9 cellular contexts compared by ENCODE assay signal in the genomic region with DNA sequence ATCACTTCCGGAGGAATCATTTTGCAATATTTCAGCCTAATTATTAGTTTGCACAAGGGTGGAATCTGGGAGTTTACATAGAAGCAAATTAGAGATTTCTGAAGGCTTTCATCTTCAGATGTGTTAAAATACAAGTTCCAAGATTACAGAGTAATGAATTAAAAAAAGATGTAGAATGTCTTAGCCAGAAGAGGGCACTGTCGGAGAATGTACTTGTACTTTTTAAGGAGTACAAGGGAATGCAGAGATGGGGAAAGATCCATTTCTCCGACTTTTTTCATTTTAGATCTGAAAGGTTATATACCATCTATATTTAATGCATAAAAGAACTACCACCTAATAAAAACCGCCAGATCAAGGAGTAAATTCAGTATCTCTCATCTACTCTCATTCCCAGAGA. TPM values are rescaled to one million over a fixed set of nuclear protein-coding genes. Genes with fewer than 3 reads are reported as not detected.
DNase-seq lines count a peak whose midpoint lies in the region; TF ChIP-seq lines count a peak whose summit lies in the region.
"Had no signal": no experiment of that assay in that cellular context is flagged by ENCODE, and none has a peak within 500 bp of the region (broad histone marks: within the 10 kb centered on the region; RNA-seq: fewer than 3 reads in every experiment).

No MANE protein-coding gene starts in this region.

- H3K27me3 ChIP-seq in Karpas-422 (ENCODE audit: low read length) (no peaks in the 10 kb centered on the region), spleen (replicated peaks in 1 of 7) (no peaks in the 10 kb centered on the region)

- H3K4me1 Mint-ChIP-seq in neural crest cell = no peaks in the 10 kb centered on the region
- H3K4me1 Mint-ChIP-seq in activated CD4-positive, alpha-beta T cell treated with anti-CD3 and anti-CD28 coated beads, Interleukin-2, amount 10 ng/mL, durations not matched to agents 24 days and 14 days = peaks cover 2% of the 10 kb centered on the region

- DNase-seq in EL (peak; percentile 52), Karpas-422 (peak; percentile 48), cerebellar cortex (ENCODE audit: low spot score) (peak; percentile 51), neural crest cell (ENCODE audit: low read depth, low spot score) (no peak), spleen (no peak), nucleus accumbens (lab: John Stamatoyannopoulos, UW) (no peak)
- DNase-seq in stimulated activated CD4-positive, alpha-beta T cell treated with anti-CD3 and anti-CD28 coated beads, Interleukin-12 subunit alpha, Interleukin-12 subunit beta, amount 100 ng/mL, for 4 hours = no peak
- DNase-seq in activated CD4-positive, alpha-beta T cell treated with anti-CD3 and anti-CD28 coated beads, Interleukin-2, amount 10 ng/mL, durations not matched to agents 24 days and 14 days = no peak

- H3K4me3 ChIP-seq in Karpas-422 (ENCODE audit: low read length) (no peak overlapping the region), spleen (no peak overlapping the region)

- no peaks in the 10 kb centered on the region for H4K20me1 ChIP-seq in Karpas-422 (ENCODE audit: insufficient read depth, low read depth, low read length)

- no peak overlapping the region for H2AFZ ChIP-seq in Karpas-422 (ENCODE audit: low read length)

- H3K27ac ChIP-seq in Karpas-422 (ENCODE audit: low read length) (no peak overlapping the region), spleen (no peak overlapping the region)

- TF ChIP-seq CTCF in neural crest cell (conservative IDR thresholded peaks at IDR 0.05) (peak; percentile 63), spleen (IDR thresholded peaks at IDR 0.05 in 8 of 11, conservative IDR thresholded peaks at IDR 0.05 in 3 of 11) (peak in 2 of 11 experiments; percentile 14 to 20)

- no peak overlapping the region for H3K9ac ChIP-seq in Karpas-422 (ENCODE audit: low read length)

- no peaks in the 10 kb centered on the region for H3K36me3 Mint-ChIP-seq in neural crest cell (ENCODE audit: low read depth)
- peaks cover 38% of the 10 kb centered on the region for H3K36me3 Mint-ChIP-seq in activated CD4-positive, alpha-beta T cell treated with anti-CD3 and anti-CD28 coated beads, Interleukin-2, amount 10 ng/mL, durations not matched to agents 24 days and 14 days (ENCODE audit: low read depth)

- no peak overlapping the region for H3K27ac Mint-ChIP-seq in neural crest cell (ENCODE audit: unreplicated experiment)
- no peak overlapping the region for H3K27ac Mint-ChIP-seq in activated CD4-positive, alpha-beta T cell treated with anti-CD3 and anti-CD28 coated beads, Interleukin-2, amount 10 ng/mL, durations not matched to agents 24 days and 14 days
- H3K27ac Mint-ChIP-seq: T-helper 1 cell treated with Interleukin-12 subunit alpha and Interleukin-12 subunit beta and Interleukin-4 antibody, amounts not matched to agents 30 μg/mL and 1 μg/mL, for 36 hours had no signal

- H3K79me2 ChIP-seq in Karpas-422 (ENCODE audit: low read length) = peaks cover 64% of the 10 kb centered on the region

- H3K36me3 ChIP-seq in Karpas-422 (ENCODE audit: insufficient read depth, low read length) (peaks cover 49% of the 10 kb centered on the region), spleen (peaks cover 0 to 100% (median 60%) of the 10 kb centered on the region in 6 donors)

- intact Hi-C loops in spleen (cut with DNase I; ENCODE audit: low total_unique reads) = no loop called here
- intact Hi-C loops in activated CD4-positive, alpha-beta T cell treated with anti-CD3 and anti-CD28 coated beads, Interleukin-2, amount 10 ng/mL, durations not matched to agents 24 days and 14 days (cut with micrococcal nuclease) = loop anchor here (1.0 to 5.0 kb wide), 3 partner anchors 53 to 220 kb away; partner anchors contain the start of gene KPNA1

- no peaks in the 10 kb centered on the region for H3K9me3 Mint-ChIP-seq in neural crest cell
- no peaks in the 10 kb centered on the region for H3K9me3 Mint-ChIP-seq in activated CD4-positive, alpha-beta T cell treated with anti-CD3 and anti-CD28 coated beads, Interleukin-2, amount 10 ng/mL, durations not matched to agents 24 days and 14 days
- H3K9me3 Mint-ChIP-seq: T-helper 1 cell treated with Interleukin-12 subunit alpha and Interleukin-12 subunit beta and Interleukin-4 antibody, amounts not matched to agents 30 μg/mL and 1 μg/mL, for 36 hours had no signal

- no peak overlapping the region for H3K4me2 ChIP-seq in Karpas-422 (ENCODE audit: low read depth, low read length, poor library complexity, severe bottlenecking)

- no peaks in the 10 kb centered on the region for H3K9me2 ChIP-seq in Karpas-422 (replicated peaks; ENCODE audit: insufficient read depth, low read length)

- 49 to 64% (median 58%) methylated on average over 4 of the region's 4 CpGs for WGBS in spleen, 5 donors

- TF ChIP-seq POLR2A in spleen (IDR thresholded peaks at IDR 0.05) = no peak

- H3K4me3 Mint-ChIP-seq in neural crest cell = no peak overlapping the region
- H3K4me3 Mint-ChIP-seq in activated CD4-positive, alpha-beta T cell treated with anti-CD3 and anti-CD28 coated beads, Interleukin-2, amount 10 ng/mL, durations not matched to agents 24 days and 14 days = no peak overlapping the region
- H3K4me3 Mint-ChIP-seq: T-helper 1 cell treated with Interleukin-12 subunit alpha and Interleukin-12 subunit beta and Interleukin-4 antibody, amounts not matched to agents 30 μg/mL and 1 μg/mL, for 36 hours had no signal

- no peaks in the 10 kb centered on the region for H3K27me3 Mint-ChIP-seq in neural crest cell (ENCODE audit: low read depth)
- H3K27me3 Mint-ChIP-seq in activated CD4-positive, alpha-beta T cell treated with anti-CD3 and anti-CD28 coated beads, Interleukin-2, amount 10 ng/mL, durations not matched to agents 24 days and 14 days = no peaks in the 10 kb centered on the region

- H3K9me3 ChIP-seq in Karpas-422 (ENCODE audit: low read length) = no peaks in the 10 kb centered on the region
- no peaks in the 10 kb centered on the region for H3K9me3 ChIP-seq in spleen

- H3K4me1 ChIP-seq in Karpas-422 (ENCODE audit: low read length) (0 out of 2 replicates have a peak, but pooled peaks cover 3% of the 10 kb centered on the region), spleen (no peaks in the 10 kb centered on the region)

RNA-seq across cellular contexts. Expression of gene WDR5B, which starts 43.1 kb away (rescaled TPM):
- total RNA-seq in Karpas-422 (2014; rRNA removed; shearing (Covaris generic); ENCODE audit: low replicate concordance) = 5.3 and 7.1 TPM in 2 replicates
- total RNA-seq in neural crest cell = 6.8 and 7.3 TPM in 2 replicates
- total RNA-seq in spleen = 10 to 100 TPM in 1 of 7 donors, 1 to 10 TPM in 6; 4.7 to 12.3 (median 7.7) TPM
- 1 to 10 TPM; 5.8 to 7.3 (median 6.4) TPM for polyA plus RNA-seq in spleen
- total RNA-seq in activated CD4-positive, alpha-beta T cell treated with anti-CD3 and anti-CD28 coated beads, Interleukin-2, amount 10 ng/mL, durations not matched to agents 24 days and 14 days = 4.8 and 4.9 TPM in 2 replicates

RNA-seq across cellular contexts. Expression of gene KPNA1, which starts 55.7 kb away (rescaled TPM):
- total RNA-seq in Karpas-422 (2014; rRNA removed; shearing (Covaris generic); ENCODE audit: low replicate concordance) = 33.3 and 67.1 TPM in 2 replicates
- 86.5 and 86.8 TPM in 2 replicates for total RNA-seq in neural crest cell
- 10 to 100 TPM; 39.3 to 74.4 (median 61.0) TPM for total RNA-seq in spleen
- 10 to 100 TPM in 1 of 3 donors, 1 to 10 TPM in 2; 8.5 to 10.4 (median 9.2) TPM for polyA plus RNA-seq in spleen
- total RNA-seq in activated CD4-positive, alpha-beta T cell treated with anti-CD3 and anti-CD28 coated beads, Interleukin-2, amount 10 ng/mL, durations not matched to agents 24 days and 14 days = 78.4 and 79.4 TPM in 2 replicates

Comparison
In these comparisons a context has a peak if more than half of its experiments do, and no peak if none do; other contexts are left out.
1. DNase-seq: peak in EL (single experiment), Karpas-422 (single experiment) and cerebellar cortex (single experiment); none in neural crest cell (single experiment), spleen (single experiment), stimulated activated CD4-positive, alpha-beta T cell treated with anti-CD3 and anti-CD28 coated beads, Interleukin-12 subunit alpha, Interleukin-12 subunit beta, amount 100 ng/mL, for 4 hours (single experiment), activated CD4-positive, alpha-beta T cell treated with anti-CD3 and anti-CD28 coated beads, Interleukin-2, amount 10 ng/mL, durations not matched to agents 24 days and 14 days (single experiment) and nucleus accumbens (0 of 56).